Comparison of ENCODE assay signal across 17 cellular contexts in genomic region chr3:195227871-195228270, GRCh38. TPM values are rescaled to one million over a fixed set of nuclear protein-coding genes. Genes with fewer than 3 reads are reported as not detected.
DNase-seq lines count a peak whose midpoint lies in the region; ATAC-seq and FAIRE-seq lines count a peak whose summit lies in the region.
"Had no signal": no experiment of that assay in that cellular context is flagged by ENCODE, and none has a peak within 500 bp of the region (broad histone marks: within the 10 kb centered on the region; RNA-seq: fewer than 3 reads in every experiment).

No MANE protein-coding gene starts in this region.

- no peaks in the 10 kb centered on the region for H3K9me3 Mint-ChIP-seq in activated CD8-positive, alpha-beta memory T cell treated with anti-CD3 and anti-CD28 coated beads, Interleukin-2, amount 10 ng/mL, durations not matched to agents 7 days and 5 days (ENCODE audit: low read depth)
- H3K9me3 Mint-ChIP-seq in activated naive CD8-positive, alpha-beta T cell treated with anti-CD3 and anti-CD28 coated beads for 36 hours, result peaks cover 9% of the 10 kb centered on the region
- H3K9me3 Mint-ChIP-seq in naive thymus-derived CD8-positive, alpha-beta T cell, result peaks cover 0 to 15% (median 4%) of the 10 kb centered on the region in 9 donors

- no peak overlapping the region for H3K4me3 Mint-ChIP-seq in activated CD8-positive, alpha-beta memory T cell treated with anti-CD3 and anti-CD28 coated beads, Interleukin-2, amount 10 ng/mL, durations not matched to agents 7 days and 5 days
- no peak overlapping the region for H3K4me3 Mint-ChIP-seq in activated naive CD8-positive, alpha-beta T cell treated with anti-CD3 and anti-CD28 coated beads for 36 hours
- H3K4me3 Mint-ChIP-seq in naive thymus-derived CD8-positive, alpha-beta T cell, result peak overlapping the region in 1 of 10 donors; percentile 37
- H3K4me3 Mint-ChIP-seq: CD14-positive monocyte had no signal

- H3K36me3 Mint-ChIP-seq in activated CD8-positive, alpha-beta memory T cell treated with anti-CD3 and anti-CD28 coated beads, Interleukin-2, amount 10 ng/mL, durations not matched to agents 7 days and 5 days, result peaks cover 4% of the 10 kb centered on the region
- peaks cover 24% of the 10 kb centered on the region for H3K36me3 Mint-ChIP-seq in activated naive CD8-positive, alpha-beta T cell treated with anti-CD3 and anti-CD28 coated beads for 36 hours
- H3K36me3 Mint-ChIP-seq in naive thymus-derived CD8-positive, alpha-beta T cell, result peaks cover 7 to 15% (median 11%) of the 10 kb centered on the region in 3 donors

- POLR2A ChIA-PET in naive thymus-derived CD8-positive, alpha-beta T cell (lab: Charles Lee), result no interaction called here

- no peak for ATAC-seq in activated CD8-positive, alpha-beta memory T cell treated with anti-CD3 and anti-CD28 coated beads, Interleukin-2, amount 10 ng/mL, durations not matched to agents 7 days and 5 days
- ATAC-seq in naive thymus-derived CD8-positive, alpha-beta T cell, result no peak

- CTCF ChIA-PET in activated CD8-positive, alpha-beta memory T cell treated with anti-CD3 and anti-CD28 coated beads, Interleukin-2, amount 10 ng/mL, durations not matched to agents 7 days and 5 days (lab: Charles Lee), result no interaction called here

- H3K27me3 Mint-ChIP-seq in activated CD8-positive, alpha-beta memory T cell treated with anti-CD3 and anti-CD28 coated beads, Interleukin-2, amount 10 ng/mL, durations not matched to agents 7 days and 5 days, result peaks cover 8% of the 10 kb centered on the region
- no peaks in the 10 kb centered on the region for H3K27me3 Mint-ChIP-seq in activated naive CD8-positive, alpha-beta T cell treated with anti-CD3 and anti-CD28 coated beads for 36 hours
- H3K27me3 Mint-ChIP-seq in naive thymus-derived CD8-positive, alpha-beta T cell, result no peaks in the 10 kb centered on the region

- no peak for FAIRE-seq in frontal cortex (lab: Jason Lieb, UNC)
- FAIRE-seq: A549 had no signal

- peak; percentile 32 for DNase-seq in activated CD8-positive, alpha-beta memory T cell treated with anti-CD3 and anti-CD28 coated beads, Interleukin-2, amount 10 ng/mL, durations not matched to agents 7 days and 5 days
- no peak for DNase-seq in activated CD8-positive, alpha-beta memory T cell treated with anti-CD3 and anti-CD28 coated beads for 24 hours
- DNase-seq in activated naive CD8-positive, alpha-beta T cell treated with anti-CD3 and anti-CD28 coated beads for 36 hours, result no peak
- peak in 1 of 10 donors; percentile 10 for DNase-seq in naive thymus-derived CD8-positive, alpha-beta T cell
- peak; percentile 32 for DNase-seq in ureter (ENCODE audit: low spot score)
- no peak for DNase-seq in T-helper 2 cell
- DNase-seq in SK-N-DZ (ENCODE audit: low spot score), result no peak
- DNase-seq in frontal cortex (ENCODE audit: low spot score in 2 of 2), result no peak
- DNase-seq: amniotic stem cell, caudate nucleus, esophagus squamous epithelium, left ventricle myocardium inferior, NCI-H187 treated with DMSO at 0.1 percent for 48 hours, NCI-H446 treated with DMSO at 0.1 percent for 48 hours, substantia nigra had no signal

- no peak overlapping the region for H3K27ac Mint-ChIP-seq in activated CD8-positive, alpha-beta memory T cell treated with anti-CD3 and anti-CD28 coated beads, Interleukin-2, amount 10 ng/mL, durations not matched to agents 7 days and 5 days
- peak overlapping the region; percentile 40 for H3K27ac Mint-ChIP-seq in activated naive CD8-positive, alpha-beta T cell treated with anti-CD3 and anti-CD28 coated beads for 36 hours
- H3K27ac Mint-ChIP-seq in naive thymus-derived CD8-positive, alpha-beta T cell, result peak overlapping the region in 9 of 10 donors; percentile 23 to 72 (median 53)

- H3K4me1 Mint-ChIP-seq in activated CD8-positive, alpha-beta memory T cell treated with anti-CD3 and anti-CD28 coated beads, Interleukin-2, amount 10 ng/mL, durations not matched to agents 7 days and 5 days, result peaks cover 3% of the 10 kb centered on the region
- H3K4me1 Mint-ChIP-seq in activated naive CD8-positive, alpha-beta T cell treated with anti-CD3 and anti-CD28 coated beads for 36 hours, result peaks cover 21% of the 10 kb centered on the region
- peaks cover 18 to 26% (median 20%) of the 10 kb centered on the region in 4 donors for H3K4me1 Mint-ChIP-seq in naive thymus-derived CD8-positive, alpha-beta T cell

RNA-seq across cellular contexts. Expression of gene XXYLT1, which starts 43.1 kb away (rescaled TPM):
- total RNA-seq in activated CD8-positive, alpha-beta memory T cell treated with anti-CD3 and anti-CD28 coated beads, Interleukin-2, amount 10 ng/mL, durations not matched to agents 7 days and 5 days, result 1 to 10 TPM; 7.2 to 9.2 TPM
- total RNA-seq in activated naive CD8-positive, alpha-beta T cell treated with anti-CD3 and anti-CD28 coated beads for 36 hours, result 1 to 10 TPM; 8.8 to 9.6 TPM
- 1 to 10 TPM; 5.4 to 5.6 TPM for total RNA-seq in naive thymus-derived CD8-positive, alpha-beta T cell
- polyA plus RNA-seq in naive thymus-derived CD8-positive, alpha-beta T cell, result 1 to 10 TPM; 6.3 to 8.3 (median 7.2) TPM
- 19.7 TPM for total RNA-seq in ureter
- 34.7 and 43.7 TPM in 2 replicates for polyA plus RNA-seq in SK-N-DZ (2014; cell fraction: cytosol; rRNA removed)
- 14.4 and 21.9 TPM in 2 replicates for polyA plus RNA-seq in SK-N-DZ (2014; cell fraction: nucleus; rRNA removed)
- total RNA-seq in frontal cortex, result 23.6 TPM

Comparison
In these comparisons a context has a peak if more than half of its experiments do, and no peak if none do; other contexts are left out.
1. DNase-seq: peak in activated CD8-positive, alpha-beta memory T cell treated with anti-CD3 and anti-CD28 coated beads, Interleukin-2, amount 10 ng/mL, durations not matched to agents 7 days and 5 days (single experiment) and ureter (single experiment); none in activated CD8-positive, alpha-beta memory T cell treated with anti-CD3 and anti-CD28 coated beads for 24 hours (single experiment), activated naive CD8-positive, alpha-beta T cell treated with anti-CD3 and anti-CD28 coated beads for 36 hours (single experiment), T-helper 2 cell (0 of 5), SK-N-DZ (single experiment) and frontal cortex (0 of 2).